Comparison of ENCODE assay signal across 17 cellular contexts in the genomic region with DNA sequence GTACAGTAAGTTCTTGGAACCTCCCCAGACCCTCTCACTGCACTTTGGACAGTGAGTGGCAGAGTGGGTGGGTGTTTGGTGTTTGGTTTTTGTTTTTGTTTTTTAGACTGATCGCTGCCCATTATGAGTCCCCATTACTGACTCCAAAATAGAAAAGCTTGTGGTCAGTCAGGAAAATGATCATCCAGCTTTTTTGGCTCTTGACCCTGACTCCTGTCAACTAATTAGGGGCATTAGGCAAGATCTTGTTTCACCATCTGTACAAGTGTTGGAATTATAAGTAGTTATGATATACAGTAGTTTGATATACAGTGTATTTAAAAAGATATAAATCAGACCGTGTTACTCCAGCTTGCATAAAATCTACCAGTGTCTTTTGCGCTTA. TPM values are rescaled to one million over a fixed set of nuclear protein-coding genes. Genes with fewer than 3 reads are reported as not detected.
DNase-seq lines count a peak whose midpoint lies in the region; ATAC-seq and TF ChIP-seq lines count a peak whose summit lies in the region.
"Had no signal": no experiment of that assay in that cellular context is flagged by ENCODE, and none has a peak within 500 bp of the region (broad histone marks: within the 10 kb centered on the region; RNA-seq: fewer than 3 reads in every experiment).

No MANE protein-coding gene starts in this region.

- H3K4me1 Mint-ChIP-seq in natural killer cell treated with Interleukin-12 subunit alpha and Interleukin-12 subunit beta and Interleukin-15 and Interleukin-18, amount 100 ng/mL, for 72 hours (ENCODE audit: low read depth in 2 of 2) = peaks cover 70 to 93% of the 10 kb centered on the region in 2 donors
- peaks cover 32 to 45% of the 10 kb centered on the region in 2 donors for H3K4me1 Mint-ChIP-seq in natural killer cell

- no peak for ATAC-seq in natural killer cell treated with Interleukin-12 subunit alpha and Interleukin-12 subunit beta and Interleukin-15 and Interleukin-18, amount 100 ng/mL, for 72 hours
- no peak for ATAC-seq in natural killer cell
- no peak for ATAC-seq in GM19035 (IDR thresholded peaks at IDR 0.05; ENCODE audit: unreplicated experiment)
- ATAC-seq in GM21526 (IDR thresholded peaks at IDR 0.05; ENCODE audit: low FRiP score, unreplicated experiment) = no peak
- no peak for ATAC-seq in HG03135 (IDR thresholded peaks at IDR 0.05; ENCODE audit: unreplicated experiment)

- peak overlapping the region; percentile 98 for H3K27ac Mint-ChIP-seq in natural killer cell treated with Interleukin-12 subunit alpha and Interleukin-12 subunit beta and Interleukin-15 and Interleukin-18, amount 100 ng/mL, for 72 hours
- H3K27ac Mint-ChIP-seq in natural killer cell = no peak overlapping the region
- H3K27ac Mint-ChIP-seq: activated naive CD4-positive, alpha-beta T cell treated with anti-CD3 and anti-CD28 coated beads, Interleukin-2, amount 50 U/mL, for 24 hours; nephron progenitor cell had no signal

- peaks cover 27% of the 10 kb centered on the region for H3K36me3 Mint-ChIP-seq in natural killer cell treated with Interleukin-12 subunit alpha and Interleukin-12 subunit beta and Interleukin-15 and Interleukin-18, amount 100 ng/mL, for 72 hours
- H3K36me3 Mint-ChIP-seq in natural killer cell = no peaks in the 10 kb centered on the region
- H3K36me3 Mint-ChIP-seq: immature natural killer cell had no signal

- no peaks in the 10 kb centered on the region for H3K27me3 Mint-ChIP-seq in natural killer cell treated with Interleukin-12 subunit alpha and Interleukin-12 subunit beta and Interleukin-15 and Interleukin-18, amount 100 ng/mL, for 72 hours
- H3K27me3 Mint-ChIP-seq in natural killer cell (ENCODE audit: low read depth in 2 of 2) = no peaks in the 10 kb centered on the region
- H3K27me3 Mint-ChIP-seq: activated naive CD4-positive, alpha-beta T cell treated with anti-CD3 and anti-CD28 coated beads, Interleukin-2, amount 50 U/mL, for 24 hours had no signal

- H3K36me3 ChIP-seq in rectal smooth muscle tissue (ENCODE audit: control insufficient read depth, insufficient read depth, low read length) = no peaks in the 10 kb centered on the region

- no peak for TF ChIP-seq CTCF in natural killer cell (IDR thresholded peaks at IDR 0.05)
- TF ChIP-seq CTCF in fibroblast of villous mesenchyme (IDR thresholded peaks at IDR 0.05; ENCODE audit: insufficient read depth, low read depth, low read length) = no peak

- H3K4me3 ChIP-seq in fibroblast of villous mesenchyme (ENCODE audit: low read depth, low read length) (no peak overlapping the region), rectal smooth muscle tissue (ENCODE audit: low read length) (no peak overlapping the region)
- H3K4me3 ChIP-seq: testis had no signal

- no peak for DNase-seq in natural killer cell treated with Interleukin-12 subunit alpha and Interleukin-12 subunit beta and Interleukin-15 and Interleukin-18, amount 100 ng/mL, for 72 hours (ENCODE audit: low spot score)
- DNase-seq in natural killer cell = no peak
- DNase-seq in fibroblast of villous mesenchyme (ENCODE audit: low read depth) = peak; percentile 43
- no peak for DNase-seq in NCI-H146 (lab: John Stamatoyannopoulos, UW)
- DNase-seq: activated CD4-positive, CD25-positive, alpha-beta regulatory T cell; activated CD8-positive, alpha-beta memory T cell treated with anti-CD3 and anti-CD28 coated beads, Interleukin-2, amount 50 U/mL, for 4 hours; DMS79; immature natural killer cell; NCI-H187; nephron progenitor cell; SIG-M5; testis had no signal

- intact Hi-C loops in natural killer cell (cut with micrococcal nuclease) = no loop called here

- H3K27me3 ChIP-seq in rectal smooth muscle tissue (ENCODE audit: control insufficient read depth, insufficient read depth, low read length) = no peaks in the 10 kb centered on the region
- H3K27me3 ChIP-seq: testis had no signal

- H3K9ac ChIP-seq in rectal smooth muscle tissue (ENCODE audit: low read length) = no peak overlapping the region

- H3K27ac ChIP-seq in rectal smooth muscle tissue (ENCODE audit: low read depth, low read length) = peak overlapping the region; percentile 81

- H3K4me3 Mint-ChIP-seq in natural killer cell treated with Interleukin-12 subunit alpha and Interleukin-12 subunit beta and Interleukin-15 and Interleukin-18, amount 100 ng/mL, for 72 hours = no peak overlapping the region
- H3K4me3 Mint-ChIP-seq in natural killer cell = no peak overlapping the region
- H3K4me3 Mint-ChIP-seq: activated naive CD4-positive, alpha-beta T cell treated with anti-CD3 and anti-CD28 coated beads, Interleukin-2, amount 50 U/mL, for 24 hours; immature natural killer cell; nephron progenitor cell had no signal

- H3K4me1 ChIP-seq in rectal smooth muscle tissue (ENCODE audit: control insufficient read depth, insufficient read depth, low read length) = peaks cover 40% of the 10 kb centered on the region

- H3K9me3 Mint-ChIP-seq in natural killer cell treated with Interleukin-12 subunit alpha and Interleukin-12 subunit beta and Interleukin-15 and Interleukin-18, amount 100 ng/mL, for 72 hours = no peaks in the 10 kb centered on the region
- no peaks in the 10 kb centered on the region for H3K9me3 Mint-ChIP-seq in natural killer cell
- H3K9me3 Mint-ChIP-seq: activated naive CD4-positive, alpha-beta T cell treated with anti-CD3 and anti-CD28 coated beads, Interleukin-2, amount 50 U/mL, for 24 hours; immature natural killer cell; nephron progenitor cell had no signal

RNA-seq across cellular contexts. Expression of a gene that starts 6.3 kb away (rescaled TPM):
- 10 to 100 TPM; 39.0 to 52.2 TPM for total RNA-seq in natural killer cell treated with Interleukin-12 subunit alpha and Interleukin-12 subunit beta and Interleukin-15 and Interleukin-18, amount 100 ng/mL, for 72 hours
- total RNA-seq in natural killer cell (10 to 100 TPM; 15.3 to 25.7 (median 17.2) TPM), fibroblast of villous mesenchyme (28.0 and 59.2 TPM in 2 replicates)

RNA-seq across cellular contexts. Expression of a gene that starts 6.7 kb away (rescaled TPM):
- total RNA-seq in natural killer cell treated with Interleukin-12 subunit alpha and Interleukin-12 subunit beta and Interleukin-15 and Interleukin-18, amount 100 ng/mL, for 72 hours = 10 to 100 TPM; 36.7 to 47.4 TPM
- total RNA-seq in natural killer cell = 1 to 10 TPM; 5.3 to 9.3 (median 6.1) TPM
- 24.5 and 52.2 TPM in 2 replicates for total RNA-seq in fibroblast of villous mesenchyme

Comparison
In these comparisons a context has a peak if more than half of its experiments do, and no peak if none do; other contexts are left out.
1. H3K27ac Mint-ChIP-seq: peak in natural killer cell treated with Interleukin-12 subunit alpha and Interleukin-12 subunit beta and Interleukin-15 and Interleukin-18, amount 100 ng/mL, for 72 hours (2 of 2); none in natural killer cell (0 of 2).